In genomic region chr11:69200331-69201047, GRCh38 we compare ENCODE assay signal across 1 cellular context.
TF ChIP-seq lines count a peak whose summit lies in the region.

No MANE protein-coding gene starts in this region.

TF ChIP-seq in HEK293, 187 proteins besides CTCF, POLR2A, EP300 and RAD21 (continued from another document):
- no peak for TF ChIP-seq HIC1 (tag by site-specific recombination; IDR thresholded peaks at IDR 0.05)
- TF ChIP-seq ZIC2 (tag by site-specific recombination; IDR thresholded peaks at IDR 0.05) = peak; percentile 55
- no peak for TF ChIP-seq ZNF221 (tag by site-specific recombination; IDR thresholded peaks at IDR 0.05; ENCODE audit: borderline replicate concordance)
- TF ChIP-seq, protein P1, sequence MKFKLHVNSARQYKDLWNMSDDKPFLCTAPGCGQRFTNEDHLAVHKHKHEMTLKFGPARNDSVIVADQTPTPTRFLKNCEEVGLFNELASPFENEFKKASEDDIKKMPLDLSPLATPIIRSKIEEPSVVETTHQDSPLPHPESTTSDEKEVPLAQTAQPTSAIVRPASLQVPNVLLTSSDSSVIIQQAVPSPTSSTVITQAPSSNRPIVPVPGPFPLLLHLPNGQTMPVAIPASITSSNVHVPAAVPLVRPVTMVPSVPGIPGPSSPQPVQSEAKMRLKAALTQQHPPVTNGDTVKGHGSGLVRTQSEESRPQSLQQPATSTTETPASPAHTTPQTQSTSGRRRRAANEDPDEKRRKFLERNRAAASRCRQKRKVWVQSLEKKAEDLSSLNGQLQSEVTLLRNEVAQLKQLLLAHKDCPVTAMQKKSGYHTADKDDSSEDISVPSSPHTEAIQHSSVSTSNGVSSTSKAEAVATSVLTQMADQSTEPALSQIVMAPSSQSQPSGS (tag by site-specific recombination; IDR thresholded peaks at IDR 0.05; ENCODE audit: low read depth) = no peak
- no peak for TF ChIP-seq GLIS2 (tag by site-specific recombination; IDR thresholded peaks at IDR 0.05)
- TF ChIP-seq ZNF157 (tag by site-specific recombination; IDR thresholded peaks at IDR 0.05) = no peak
